9 cellular contexts compared by ENCODE assay signal in the genomic region with DNA sequence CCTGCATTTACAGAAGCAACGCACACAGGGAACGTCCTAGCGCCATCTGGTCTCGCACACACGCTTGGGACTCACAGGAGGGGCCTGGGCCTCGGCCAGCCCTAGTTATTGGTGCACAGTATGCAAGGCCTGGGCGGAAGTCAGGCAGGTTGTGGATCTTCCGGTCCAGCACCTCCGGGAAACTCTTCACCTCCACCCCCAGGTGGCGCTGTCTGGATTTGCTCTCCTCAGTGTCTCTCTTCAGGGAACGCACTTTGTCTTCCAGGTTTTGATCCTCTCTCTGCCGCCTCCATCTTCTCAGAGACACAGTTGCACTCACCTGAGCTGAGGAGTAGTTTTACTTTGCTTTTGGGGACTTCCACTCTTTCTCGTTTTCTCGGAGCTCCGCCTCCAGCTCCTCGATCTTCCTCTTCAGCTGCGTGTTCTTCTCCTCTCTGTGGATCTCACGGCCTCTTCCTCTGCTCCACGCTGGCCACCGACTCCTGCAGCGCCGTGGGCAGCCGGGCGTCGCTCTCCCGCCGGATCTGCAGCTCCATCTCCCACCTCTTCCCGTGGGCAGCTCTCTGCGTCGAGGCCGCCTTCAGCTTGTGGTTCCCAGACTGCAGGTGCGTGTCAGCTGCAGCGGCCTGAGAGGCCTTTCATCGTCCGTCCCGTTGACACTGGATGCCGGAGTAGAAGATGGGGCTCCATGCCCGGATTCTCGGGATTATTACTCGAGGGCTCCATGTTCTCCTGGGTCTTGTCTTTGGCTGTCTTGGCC.
DNase-seq lines count a peak whose midpoint lies in the region; ATAC-seq, FAIRE-seq and TF ChIP-seq lines count a peak whose summit lies in the region.
"Had no signal": no experiment of that assay in that cellular context is flagged by ENCODE, and none has a peak within 500 bp of the region (broad histone marks: within the 10 kb centered on the region; RNA-seq: fewer than 3 reads in every experiment).

No MANE protein-coding gene starts in this region.

- no peaks in the 10 kb centered on the region for H3K9me3 Mint-ChIP-seq in activated CD8-positive, alpha-beta T cell treated with anti-CD3 and anti-CD28 coated beads for 36 hours

- peaks cover 12% of the 10 kb centered on the region; the same call in 1 of the 2 replicates for H3K79me2 ChIP-seq in Loucy (ENCODE audit: insufficient read depth, low read length)

- FAIRE-seq in small intestine (lab: Jason Lieb, UNC) = no peak

- no peaks in the 10 kb centered on the region for H3K9me3 ChIP-seq in Loucy (ENCODE audit: insufficient read depth, low read depth, low read length)
- H3K9me3 ChIP-seq in small intestine (ENCODE audit: control insufficient read depth, low read depth) = no peaks in the 10 kb centered on the region

- no peak overlapping the region for H3K9ac ChIP-seq in Loucy (ENCODE audit: low read depth, low read length, poor library complexity, severe bottlenecking)

- no peaks in the 10 kb centered on the region for H3K27me3 Mint-ChIP-seq in activated CD8-positive, alpha-beta T cell treated with anti-CD3 and anti-CD28 coated beads for 36 hours

- no peaks in the 10 kb centered on the region for H3K4me1 Mint-ChIP-seq in activated CD8-positive, alpha-beta T cell treated with anti-CD3 and anti-CD28 coated beads for 36 hours (ENCODE audit: low read depth)

- no peaks in the 10 kb centered on the region for H4K20me1 ChIP-seq in Loucy (ENCODE audit: insufficient read depth, low read length, poor library complexity, severe bottlenecking)

- CTCF ChIA-PET in activated CD8-positive, alpha-beta T cell treated with anti-CD3 and anti-CD28 coated beads for 36 hours (lab: Charles Lee) = no interaction called here

- no peak overlapping the region for H3K27ac Mint-ChIP-seq in activated CD8-positive, alpha-beta T cell treated with anti-CD3 and anti-CD28 coated beads for 36 hours

- DNase-seq in D341Med (ENCODE audit: low spot score) (peak; percentile 29), small intestine (peak; percentile 33)
- DNase-seq in activated CD8-positive, alpha-beta memory T cell treated with anti-CD3 and anti-CD28 coated beads for 4 hours (ENCODE audit: low read depth in 2 of 2) = peak; percentile 23 to 35
- no peak for DNase-seq in activated CD8-positive, alpha-beta T cell treated with anti-CD3 and anti-CD28 coated beads for 36 hours

- H3K27me3 ChIP-seq in Loucy (ENCODE audit: insufficient read depth, low read length, poor library complexity, severe bottlenecking) (no peaks in the 10 kb centered on the region), small intestine (ENCODE audit: control insufficient read depth in 2 of 2, insufficient read depth in 2 of 2, low read length in 2 of 2) (no peaks in the 10 kb centered on the region)

- H3K4me3 ChIP-seq in Loucy (ENCODE audit: low read length, poor library complexity, severe bottlenecking) = no peak overlapping the region
- H3K4me3 ChIP-seq in small intestine (ENCODE audit: low read depth in 1 of 2, low read length in 2 of 2) = no peak overlapping the region

- no peaks in the 10 kb centered on the region for H3K36me3 Mint-ChIP-seq in activated CD8-positive, alpha-beta T cell treated with anti-CD3 and anti-CD28 coated beads for 36 hours (ENCODE audit: low read depth)

- no peak overlapping the region for H3K27ac ChIP-seq in small intestine (ENCODE audit: low read depth in 1 of 2, low read length in 1 of 2)
- H3K27ac ChIP-seq: epithelial cell of prostate had no signal

- H3K4me1 ChIP-seq in Loucy (ENCODE audit: insufficient read depth, low read length, poor library complexity, severe bottlenecking) (peaks cover 15% of the 10 kb centered on the region), small intestine (ENCODE audit: control insufficient read depth in 2 of 2, insufficient read depth in 1 of 2, low read depth in 1 of 2, low read length in 1 of 2) (no peaks in the 10 kb centered on the region)

- intact Hi-C loops in activated CD8-positive, alpha-beta T cell treated with anti-CD3 and anti-CD28 coated beads for 36 hours (cut with micrococcal nuclease) = no loop called here

- WGBS in small intestine, 3 donors = 87 to 88% (median 87%) methylated on average over 40 of the region's 40 CpGs

- H3K9me2 ChIP-seq in Loucy (replicated peaks; ENCODE audit: low read depth, low read length) = no peaks in the 10 kb centered on the region

- no peaks in the 10 kb centered on the region for H3F3A ChIP-seq in Loucy (ENCODE audit: low read depth)

- POLR2A ChIA-PET in activated CD8-positive, alpha-beta T cell treated with anti-CD3 and anti-CD28 coated beads for 36 hours (lab: Charles Lee) = no interaction called here

- ATAC-seq in HG02798 (IDR thresholded peaks at IDR 0.05; ENCODE audit: poor library complexity, unreplicated experiment) = no peak
- ATAC-seq in HG02571 (IDR thresholded peaks at IDR 0.05; ENCODE audit: unreplicated experiment) = no peak
- no peak for ATAC-seq in HG03175 (IDR thresholded peaks at IDR 0.05; ENCODE audit: unreplicated experiment)
- no peak for ATAC-seq in activated CD8-positive, alpha-beta T cell treated with anti-CD3 and anti-CD28 coated beads for 36 hours

- peak; percentile 79 for TF ChIP-seq CTCF in Loucy (conservative IDR thresholded peaks at IDR 0.05; ENCODE audit: low read length)
- no peak for TF ChIP-seq CTCF in activated CD8-positive, alpha-beta T cell treated with anti-CD3 and anti-CD28 coated beads for 36 hours (IDR thresholded peaks at IDR 0.05)

- H3K4me3 Mint-ChIP-seq in activated CD8-positive, alpha-beta T cell treated with anti-CD3 and anti-CD28 coated beads for 36 hours = no peak overlapping the region

- H2AFZ ChIP-seq in Loucy (ENCODE audit: low read length) = no peak overlapping the region

- H3K4me2 ChIP-seq in Loucy (ENCODE audit: low read depth, low read length, poor library complexity, severe bottlenecking) = no peak overlapping the region

- H3K36me3 ChIP-seq in Loucy (ENCODE audit: insufficient read depth, low read length) (peaks cover 22% of the 10 kb centered on the region; the same call in 1 of the 2 replicates), small intestine (ENCODE audit: control insufficient read depth in 2 of 2, insufficient read depth in 2 of 2, low read length in 2 of 2) (no peaks in the 10 kb centered on the region)
